20 cellular contexts compared by ENCODE assay signal in genomic region chr6:150420926-150421325, GRCh38. TPM values are rescaled to one million over a fixed set of nuclear protein-coding genes. Genes with fewer than 3 reads are reported as not detected.
DNase-seq lines count a peak whose midpoint lies in the region; ATAC-seq, FAIRE-seq and TF ChIP-seq lines count a peak whose summit lies in the region.
"Had no signal": no experiment of that assay in that cellular context is flagged by ENCODE, and none has a peak within 500 bp of the region (broad histone marks: within the 10 kb centered on the region; RNA-seq: fewer than 3 reads in every experiment).

No MANE protein-coding gene starts in this region.

- H3K9ac ChIP-seq in subcutaneous abdominal adipose tissue (ENCODE audit: low read length in 5 of 5), result no peak overlapping the region

- FAIRE-seq in GM12892 (lab: Jason Lieb, UNC), result no peak
- FAIRE-seq: D721Med, GM19239 had no signal

- H3K9me3 ChIP-seq in A673 (ENCODE audit: low read depth, low read length, poor library complexity, severe bottlenecking) (peaks cover 13% of the 10 kb centered on the region), subcutaneous abdominal adipose tissue (ENCODE audit: control insufficient read depth in 5 of 5, low read length in 5 of 5) (peaks cover 0 to 3% (median 0%) of the 10 kb centered on the region in 5 donors), Peyer's patch (no peaks in the 10 kb centered on the region)

- H3K27me3 ChIP-seq in A673 (replicated peaks; ENCODE audit: insufficient read depth, low read depth, low read length, poor library complexity) (no peaks in the 10 kb centered on the region), subcutaneous abdominal adipose tissue (ENCODE audit: control insufficient read depth in 5 of 5, insufficient read depth in 4 of 5, low read length in 5 of 5) (peaks cover 0 to 4% (median 0%) of the 10 kb centered on the region in 5 donors), Peyer's patch (no peaks in the 10 kb centered on the region)

- CTCF ChIA-PET in A673 (lab: Charles Lee), result no interaction called here

- H3K27ac ChIP-seq in A673 (ENCODE audit: low read depth, low read length, poor library complexity, severe bottlenecking) (peak overlapping the region; percentile 49), subcutaneous abdominal adipose tissue (ENCODE audit: low read depth, low read length) (peak overlapping the region; percentile 28), Peyer's patch (no peak overlapping the region)
- H3K27ac ChIP-seq: HL-60 had no signal

- peaks cover 21% of the 10 kb centered on the region for H3K4me1 ChIP-seq in A673 (ENCODE audit: insufficient read depth, low read length, poor library complexity, severe bottlenecking)
- H3K4me1 ChIP-seq in subcutaneous abdominal adipose tissue (ENCODE audit: control insufficient read depth in 5 of 5, insufficient read depth in 5 of 5, low read length in 5 of 5), result peaks cover 0 to 17% (median 8%) of the 10 kb centered on the region in 5 donors
- H3K4me1 ChIP-seq in Peyer's patch, result no peaks in the 10 kb centered on the region

- DNase-seq in A673 (ENCODE audit: low spot score) (peak; percentile 79), inferior parietal cortex (ENCODE audit: extremely low spot score) (peak; percentile 65), GM12892 (ENCODE audit: insufficient read length) (no peak), Peyer's patch (no peak)
- DNase-seq: 8988T; ACHN; C1 segment of cervical spinal cord; CD4-positive, alpha-beta T cell; DMS53; GF-D8; HCEC 1CT; HFFc6; KBM-7 had no signal

- POLR2A ChIA-PET in A673 (lab: Charles Lee; ENCODE audit: low non-redundant PET), result no interaction called here

- TF ChIP-seq EP300 in Ishikawa (IDR thresholded peaks at IDR 0.05; ENCODE audit: borderline replicate concordance), result no peak

- no peak for TF ChIP-seq RAD21 in Ishikawa (IDR thresholded peaks at IDR 0.05; ENCODE audit: low read depth)

- no peaks in the 10 kb centered on the region for H3K36me3 ChIP-seq in A673 (ENCODE audit: insufficient read depth, low read length, poor library complexity, severe bottlenecking)
- no peaks in the 10 kb centered on the region for H3K36me3 ChIP-seq in subcutaneous abdominal adipose tissue (ENCODE audit: control insufficient read depth in 5 of 5, insufficient read depth in 5 of 5, low read length in 5 of 5)
- no peaks in the 10 kb centered on the region for H3K36me3 ChIP-seq in Peyer's patch

- ATAC-seq in GM18505 (IDR thresholded peaks at IDR 0.05; ENCODE audit: unreplicated experiment), result no peak

- H3K4me3 ChIP-seq in A673 (ENCODE audit: low read depth, low read length, poor library complexity, severe bottlenecking) (no peak overlapping the region), subcutaneous abdominal adipose tissue (ENCODE audit: low read depth in 1 of 5, low read length in 5 of 5) (no peak overlapping the region), Peyer's patch (no peak overlapping the region)

- TF ChIP-seq POLR2A in GM12892 (IDR thresholded peaks at IDR 0.05; ENCODE audit: low read depth, low read length), result no peak
- TF ChIP-seq POLR2A in Peyer's patch (IDR thresholded peaks at IDR 0.05), result no peak
- no peak for TF ChIP-seq POLR2A in GM18505 (IDR thresholded peaks at IDR 0.05; ENCODE audit: borderline replicate concordance, extremely low read depth, insufficient read depth, insufficient read length)

- intact Hi-C loops in A673 (cut with micrococcal nuclease; ENCODE audit: unreplicated experiment), result no loop called here

- peak; percentile 44 for TF ChIP-seq CTCF in A673 (conservative IDR thresholded peaks at IDR 0.05; ENCODE audit: low read depth, low read length)
- TF ChIP-seq CTCF in Peyer's patch (IDR thresholded peaks at IDR 0.05), result no peak

- no TSS peak for BruUV-seq in A673 (replicated peaks; lab: Mats Ljungman, UMichigan)

TF ChIP-seq in Ishikawa, 13 proteins besides CTCF, POLR2A, EP300 and RAD21:
- TF ChIP-seq MAX (IDR thresholded peaks at IDR 0.05) (no peak), EGR1 (IDR thresholded peaks at IDR 0.05) (0 out of 2 replicates have a peak, but pooled peaks have one; percentile 9)

RNA-seq across cellular contexts. Expression of gene IYD, which starts 52.1 kb away (rescaled TPM):
- not detected in 2 replicates for total RNA-seq in A673 (2021)
- not detected for polyA plus RNA-seq in GM12892 (2012; ENCODE audit: missing spikeins)
- 10 to 100 TPM in 3 of 4 donors, under 1 TPM in 1; 0.83 to 57.0 (median 36.8) TPM for total RNA-seq in Peyer's patch
- total RNA-seq: CD4-positive, alpha-beta T cell; H4; HFFc6 had no signal

Comparison
In these comparisons a context has a peak if more than half of its experiments do, and no peak if none do; other contexts are left out.
1. DNase-seq: peak in A673 (single experiment) and inferior parietal cortex (single experiment); none in GM12892 (single experiment) and Peyer's patch (0 of 3).
2. H3K27ac ChIP-seq: peak in A673 (single experiment) and subcutaneous abdominal adipose tissue (single experiment); none in Peyer's patch (0 of 4).